17 cellular contexts compared by ENCODE assay signal in genomic region chr14:91139776-91140175, GRCh38. TPM values are rescaled to one million over a fixed set of nuclear protein-coding genes. Genes with fewer than 3 reads are reported as not detected.
DNase-seq lines count a peak whose midpoint lies in the region; ATAC-seq and TF ChIP-seq lines count a peak whose summit lies in the region.
"Had no signal": no experiment of that assay in that cellular context is flagged by ENCODE, and none has a peak within 500 bp of the region (broad histone marks: within the 10 kb centered on the region; RNA-seq: fewer than 3 reads in every experiment).

No MANE protein-coding gene starts in this region.

- peaks cover 28% of the 10 kb centered on the region for H3K36me3 Mint-ChIP-seq in activated CD4-positive, alpha-beta T cell treated with anti-CD3 and anti-CD28 coated beads for 36 hours (ENCODE audit: low read depth)
- peaks cover 35% of the 10 kb centered on the region for H3K36me3 Mint-ChIP-seq in activated naive CD8-positive, alpha-beta T cell treated with anti-CD3 and anti-CD28 coated beads, Interleukin-2, amount 50 U/mL, for 24 hours (ENCODE audit: low read depth)

- peak overlapping the region; percentile 43 for H3K27ac Mint-ChIP-seq in activated CD4-positive, alpha-beta T cell treated with anti-CD3 and anti-CD28 coated beads for 36 hours
- H3K27ac Mint-ChIP-seq in activated naive CD8-positive, alpha-beta T cell treated with anti-CD3 and anti-CD28 coated beads, Interleukin-2, amount 50 U/mL, for 24 hours, result peak overlapping the region; percentile 12
- H3K27ac Mint-ChIP-seq: CD4-positive, alpha-beta T cell had no signal

- CTCF ChIA-PET in activated CD4-positive, alpha-beta T cell treated with anti-CD3 and anti-CD28 coated beads for 36 hours (lab: Charles Lee), result interaction anchor here (0.8 to 2.5 kb wide), 9 partner anchors 21 to 313 kb away, joined by 3 to 17 read pairs (median 3); no protein-coding TSS in a partner anchor

- H3K4me3 Mint-ChIP-seq in activated CD4-positive, alpha-beta T cell treated with anti-CD3 and anti-CD28 coated beads for 36 hours, result no peak overlapping the region
- H3K4me3 Mint-ChIP-seq in activated naive CD8-positive, alpha-beta T cell treated with anti-CD3 and anti-CD28 coated beads, Interleukin-2, amount 50 U/mL, for 24 hours, result no peak overlapping the region
- H3K4me3 Mint-ChIP-seq: CD4-positive, alpha-beta T cell had no signal

- DNase-seq in activated CD4-positive, alpha-beta T cell treated with anti-CD3 and anti-CD28 coated beads for 36 hours, result no peak
- no peak for DNase-seq in activated CD4-positive, alpha-beta T cell treated with anti-CD3 and anti-CD28 coated beads, Interleukin-2, amount 50 U/mL, for 4 hours
- DNase-seq in Karpas-422 (no peak), SIG-M5 (lab: John Stamatoyannopoulos, UW) (no peak), NOMO-1 treated with dmso at 0.1 percent for 144 hours (lab: John Stamatoyannopoulos, UW; ENCODE audit: unreplicated experiment) (no peak)
- DNase-seq in activated naive CD8-positive, alpha-beta T cell treated with anti-CD3 and anti-CD28 coated beads, Interleukin-2, amount 50 U/mL, for 24 hours, result no peak
- DNase-seq: activated CD4-positive, alpha-beta T cell treated with anti-CD3 and anti-CD28 coated beads, Interleukin-2, amount 50 U/mL, for 1 hour; activated gamma-delta T cell treated with Interleukin-2 at 50 U/mL for 16 hours; CD4-positive, alpha-beta T cell; erythroblast; mesenchymal stem cell; NCI-H1436; NCI-H2227 treated with DMSO at 0.1 percent for 48 hours; SHP77 treated with DMSO at 0.1 percent for 48 hours had no signal

- no peaks in the 10 kb centered on the region for H3K27me3 Mint-ChIP-seq in activated CD4-positive, alpha-beta T cell treated with anti-CD3 and anti-CD28 coated beads for 36 hours
- no peaks in the 10 kb centered on the region for H3K27me3 Mint-ChIP-seq in activated naive CD8-positive, alpha-beta T cell treated with anti-CD3 and anti-CD28 coated beads, Interleukin-2, amount 50 U/mL, for 24 hours
- H3K27me3 Mint-ChIP-seq: CD4-positive, alpha-beta T cell had no signal

- intact Hi-C loops in activated CD4-positive, alpha-beta T cell treated with anti-CD3 and anti-CD28 coated beads for 36 hours (cut with DNase I, micrococcal nuclease), result no loop called here

- H3K4me2 ChIP-seq in Karpas-422 (ENCODE audit: low read depth, low read length, poor library complexity, severe bottlenecking), result no peak overlapping the region

- peaks cover 64% of the 10 kb centered on the region for H3K79me2 ChIP-seq in Karpas-422 (ENCODE audit: low read length)

- peaks cover 48% of the 10 kb centered on the region for H3K4me1 Mint-ChIP-seq in activated CD4-positive, alpha-beta T cell treated with anti-CD3 and anti-CD28 coated beads for 36 hours
- peaks cover 50% of the 10 kb centered on the region for H3K4me1 Mint-ChIP-seq in activated naive CD8-positive, alpha-beta T cell treated with anti-CD3 and anti-CD28 coated beads, Interleukin-2, amount 50 U/mL, for 24 hours

- H3K27me3 ChIP-seq in Karpas-422 (ENCODE audit: low read length) (no peaks in the 10 kb centered on the region), neutrophil (no peaks in the 10 kb centered on the region)

- peaks cover 30% of the 10 kb centered on the region for H3K4me1 ChIP-seq in Karpas-422 (ENCODE audit: low read length)
- H3K4me1 ChIP-seq in neutrophil (ENCODE audit: control insufficient read depth in 1 of 2, insufficient read depth in 1 of 2, low read depth in 1 of 2, low read length in 1 of 2), result peaks cover 44 to 71% of the 10 kb centered on the region in 2 experiments

- no peaks in the 10 kb centered on the region for H3K9me3 ChIP-seq in Karpas-422 (ENCODE audit: low read length)
- H3K9me3 ChIP-seq in neutrophil, result no peaks in the 10 kb centered on the region

- H3K27ac ChIP-seq in Karpas-422 (ENCODE audit: low read length) (0 out of 2 replicates have a peak overlapping the region, but pooled peaks have one; percentile 0), neutrophil (peak overlapping the region; percentile 92)
- H3K27ac ChIP-seq: coronary artery had no signal

- no peaks in the 10 kb centered on the region for H3K9me3 Mint-ChIP-seq in activated CD4-positive, alpha-beta T cell treated with anti-CD3 and anti-CD28 coated beads for 36 hours (ENCODE audit: low read depth)
- no peaks in the 10 kb centered on the region for H3K9me3 Mint-ChIP-seq in activated naive CD8-positive, alpha-beta T cell treated with anti-CD3 and anti-CD28 coated beads, Interleukin-2, amount 50 U/mL, for 24 hours
- H3K9me3 Mint-ChIP-seq: CD4-positive, alpha-beta T cell had no signal

- H4K20me1 ChIP-seq in Karpas-422 (ENCODE audit: insufficient read depth, low read depth, low read length), result no peaks in the 10 kb centered on the region

- H3K9me2 ChIP-seq in Karpas-422 (replicated peaks; ENCODE audit: insufficient read depth, low read length), result no peaks in the 10 kb centered on the region

- POLR2A ChIA-PET in activated CD4-positive, alpha-beta T cell treated with anti-CD3 and anti-CD28 coated beads for 36 hours (lab: Charles Lee), result no interaction called here

- H3K4me3 ChIP-seq in Karpas-422 (ENCODE audit: low read length) (no peak overlapping the region), neutrophil (ENCODE audit: low read depth in 1 of 2, low read length in 1 of 2) (no peak overlapping the region)
- H3K4me3 ChIP-seq: coronary artery had no signal

- no peak for TF ChIP-seq CTCF in neutrophil (IDR thresholded peaks at IDR 0.05)

- no peak for ATAC-seq in activated CD4-positive, alpha-beta T cell treated with anti-CD3 and anti-CD28 coated beads for 36 hours
- ATAC-seq in activated naive CD8-positive, alpha-beta T cell treated with anti-CD3 and anti-CD28 coated beads, Interleukin-2, amount 50 U/mL, for 24 hours, result no peak
- ATAC-seq in GM19351 (IDR thresholded peaks at IDR 0.05; ENCODE audit: unreplicated experiment), result no peak

- H2AFZ ChIP-seq in Karpas-422 (ENCODE audit: low read length), result no peak overlapping the region

- H3K36me3 ChIP-seq in Karpas-422 (ENCODE audit: insufficient read depth, low read length) (peaks cover 8% of the 10 kb centered on the region; the same call in 1 of the 2 replicates), neutrophil (peaks cover 13% of the 10 kb centered on the region)

- no peak overlapping the region for H3K9ac ChIP-seq in Karpas-422 (ENCODE audit: low read length)

RNA-seq across cellular contexts. Expression of gene DGLUCY, which starts 25.9 kb away (rescaled TPM):
- 10 to 100 TPM; 46.3 to 55.2 TPM for total RNA-seq in activated CD4-positive, alpha-beta T cell treated with anti-CD3 and anti-CD28 coated beads for 36 hours
- 90.0 and 99.9 TPM in 2 replicates for total RNA-seq in Karpas-422 (2014; rRNA removed; shearing (Covaris generic); ENCODE audit: low replicate concordance)
